Comparison of ENCODE assay signal across 8 cellular contexts in genomic region chr9:137224850-137225694, GRCh38. TPM values are rescaled to one million over a fixed set of nuclear protein-coding genes. Genes with fewer than 3 reads are reported as not detected.
DNase-seq lines count a peak whose midpoint lies in the region; ATAC-seq, FAIRE-seq and TF ChIP-seq lines count a peak whose summit lies in the region.

A gene with protein sequence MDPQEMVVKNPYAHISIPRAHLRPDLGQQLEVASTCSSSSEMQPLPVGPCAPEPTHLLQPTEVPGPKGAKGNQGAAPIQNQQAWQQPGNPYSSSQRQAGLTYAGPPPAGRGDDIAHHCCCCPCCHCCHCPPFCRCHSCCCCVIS (plus strand): TSS chr9:137225174. CDS start chr9:137225622, 448 bp downstream.

- FAIRE-seq in K562 (lab: Jason Lieb, UNC), result no peak

- POLR2A ChIA-PET in K562 (lab: Yijun Ruan, JAX), result interaction anchor here (0.5 to 2.1 kb wide), 5 partner anchors 15 to 691 kb away, joined by 3 to 12 read pairs (median 4); partner anchors contain the start of gene TUBB4B

- H3K27ac ChIP-seq in K562 (ENCODE audit: extremely low read depth, low read depth, low read length) (peak within 1 kb of the TSS; percentile 83), mesodermal cell (ENCODE audit: low read depth, low read length, severe bottlenecking) (no peak within 1 kb of the TSS)

- in situ Hi-C loops in K562 (cut with MboI), result loop anchor here (5.0 to 25.0 kb wide), 3 partner anchors 38 to 438 kb away; partner anchors contain the start of genes ANAPC2, CCDC183, SSNA1 and TMEM141

- no peaks in the 10 kb centered on the region for H3K9me1 ChIP-seq in K562 (ENCODE audit: control insufficient read depth, insufficient read depth, low read length)

- TF ChIP-seq EP300 in K562 (IDR thresholded peaks at IDR 0.05; ENCODE audit: low read length), result no peak

- BruUV-seq in K562 (replicated peaks; lab: Mats Ljungman, UMichigan), result no TSS peak

- no peak for TF ChIP-seq CTCF in K562 (IDR thresholded peaks at IDR 0.05 in 2 of 3, conservative IDR thresholded peaks at IDR 0.05 in 1 of 3; ENCODE audit: insufficient read depth in 2 of 3, low read depth in 1 of 3, low read length in 3 of 3)

- H3K9ac ChIP-seq in K562 (ENCODE audit: insufficient read depth in 1 of 2, low read depth in 2 of 2, low read length in 2 of 2), result peak within 1 kb of the TSS; percentile 85 to 97

- H3K36me3 ChIP-seq in K562 (ENCODE audit: control insufficient read depth, insufficient read depth, low read length), result no peaks in the 10 kb centered on the region; the same call in 2 of the 3 replicates
- no peaks in the 10 kb centered on the region for H3K36me3 ChIP-seq in mesodermal cell (ENCODE audit: control insufficient read depth, insufficient read depth, low read length)

- TF ChIP-seq RAD21 in K562 (CRISPR knock-in tag; conservative IDR thresholded peaks at IDR 0.05 in 1 of 2, IDR thresholded peaks at IDR 0.05 in 1 of 2), result no peak

- ATAC-seq in K562 (no peak), GM19455 (IDR thresholded peaks at IDR 0.05; ENCODE audit: unreplicated experiment) (no peak)

- H3K27me3 ChIP-seq in K562 (ENCODE audit: control insufficient read depth in 2 of 2, insufficient read depth in 2 of 2, low read length in 2 of 2), result no peaks in the 10 kb centered on the region

- no peak for TF ChIP-seq POLR2A in K562 (conservative IDR thresholded peaks at IDR 0.05)

- H3K4me1 ChIP-seq in K562 (replicated peaks in 1 of 2; ENCODE audit: control insufficient read depth in 2 of 2, insufficient read depth in 2 of 2, low read length in 2 of 2) (peaks cover 21 to 95% of the 10 kb centered on the region in 2 experiments), mesodermal cell (ENCODE audit: control insufficient read depth, insufficient read depth, low read length, poor library complexity, severe bottlenecking) (peaks cover 7% of the 10 kb centered on the region)

- peak within 1 kb of the TSS; percentile 92 for H3K4me2 ChIP-seq in K562 (ENCODE audit: insufficient read depth, low read length)

- H3K9me3 ChIP-seq in K562 (replicated peaks; ENCODE audit: control insufficient read depth, insufficient read depth, low read depth, low read length), result no peaks in the 10 kb centered on the region
- no peaks in the 10 kb centered on the region for H3K9me3 ChIP-seq in mesodermal cell (ENCODE audit: control insufficient read depth, low read length)

- H4K20me1 ChIP-seq in K562 (replicated peaks; ENCODE audit: control insufficient read depth, insufficient read depth, low read length), result no peaks in the 10 kb centered on the region

- intact Hi-C loops in K562 (cut with micrococcal nuclease), result no loop called here

- no peaks in the 10 kb centered on the region for H3K79me2 ChIP-seq in K562 (ENCODE audit: control insufficient read depth, insufficient read depth, low read length)

- H3K4me3 ChIP-seq in K562 (peak within 1 kb of the TSS; percentile 85), mesodermal cell (ENCODE audit: extremely low read depth, insufficient read depth, low read length, poor library complexity, severe bottlenecking) (peak within 1 kb of the TSS; percentile 82)

- 46% methylated on average over 19 of the region's 23 CpGs for WGBS in K562 (ENCODE audit: insufficient coverage, low coverage, missing lambda C conversion rate)
- 77 to 82% methylated on average over 16 to 17 of the region's 23 CpGs for WGBS in mesodermal cell (ENCODE audit: insufficient coverage in 2 of 2), 2 experiments

- DNase-seq in stimulated activated CD4-positive, alpha-beta T cell treated with anti-CD3 and anti-CD28 coated beads, Interleukin-1b, Interleukin-23, amount 100 ng/mL, for 48 hours, result peak; percentile 33
- DNase-seq in stimulated activated CD4-positive, alpha-beta T cell treated with anti-CD3 and anti-CD28 coated beads, Interleukin-2, amount 100 ng/mL, for 48 hours, result no peak
- DNase-seq in K562 (ENCODE audit: extremely low read depth in 1 of 4, low spot score in 3 of 4), result peak in 2 of 4 experiments; percentile 27 to 34
- no peak for DNase-seq in retina
- DNase-seq in NCI-H1436 (lab: John Stamatoyannopoulos, UW), result no peak
- DNase-seq in OCI-M1 (lab: John Stamatoyannopoulos, UW), result no peak

- peak within 1 kb of the TSS; percentile 89 for H2AFZ ChIP-seq in K562 (ENCODE audit: low read depth, low read length)

- CTCF ChIA-PET in K562 (lab: Yijun Ruan, JAX; ENCODE audit: low intra/inter-chr PET ratio), result interaction anchor here (0.6 to 1.0 kb wide), 2 partner anchors 47 to 438 kb away, joined by 3 to 4 read pairs; no protein-coding TSS in a partner anchor

TF ChIP-seq in K562, 482 proteins besides CTCF, POLR2A, EP300 and RAD21 (continues in another document):
- TF ChIP-seq, protein P1, sequence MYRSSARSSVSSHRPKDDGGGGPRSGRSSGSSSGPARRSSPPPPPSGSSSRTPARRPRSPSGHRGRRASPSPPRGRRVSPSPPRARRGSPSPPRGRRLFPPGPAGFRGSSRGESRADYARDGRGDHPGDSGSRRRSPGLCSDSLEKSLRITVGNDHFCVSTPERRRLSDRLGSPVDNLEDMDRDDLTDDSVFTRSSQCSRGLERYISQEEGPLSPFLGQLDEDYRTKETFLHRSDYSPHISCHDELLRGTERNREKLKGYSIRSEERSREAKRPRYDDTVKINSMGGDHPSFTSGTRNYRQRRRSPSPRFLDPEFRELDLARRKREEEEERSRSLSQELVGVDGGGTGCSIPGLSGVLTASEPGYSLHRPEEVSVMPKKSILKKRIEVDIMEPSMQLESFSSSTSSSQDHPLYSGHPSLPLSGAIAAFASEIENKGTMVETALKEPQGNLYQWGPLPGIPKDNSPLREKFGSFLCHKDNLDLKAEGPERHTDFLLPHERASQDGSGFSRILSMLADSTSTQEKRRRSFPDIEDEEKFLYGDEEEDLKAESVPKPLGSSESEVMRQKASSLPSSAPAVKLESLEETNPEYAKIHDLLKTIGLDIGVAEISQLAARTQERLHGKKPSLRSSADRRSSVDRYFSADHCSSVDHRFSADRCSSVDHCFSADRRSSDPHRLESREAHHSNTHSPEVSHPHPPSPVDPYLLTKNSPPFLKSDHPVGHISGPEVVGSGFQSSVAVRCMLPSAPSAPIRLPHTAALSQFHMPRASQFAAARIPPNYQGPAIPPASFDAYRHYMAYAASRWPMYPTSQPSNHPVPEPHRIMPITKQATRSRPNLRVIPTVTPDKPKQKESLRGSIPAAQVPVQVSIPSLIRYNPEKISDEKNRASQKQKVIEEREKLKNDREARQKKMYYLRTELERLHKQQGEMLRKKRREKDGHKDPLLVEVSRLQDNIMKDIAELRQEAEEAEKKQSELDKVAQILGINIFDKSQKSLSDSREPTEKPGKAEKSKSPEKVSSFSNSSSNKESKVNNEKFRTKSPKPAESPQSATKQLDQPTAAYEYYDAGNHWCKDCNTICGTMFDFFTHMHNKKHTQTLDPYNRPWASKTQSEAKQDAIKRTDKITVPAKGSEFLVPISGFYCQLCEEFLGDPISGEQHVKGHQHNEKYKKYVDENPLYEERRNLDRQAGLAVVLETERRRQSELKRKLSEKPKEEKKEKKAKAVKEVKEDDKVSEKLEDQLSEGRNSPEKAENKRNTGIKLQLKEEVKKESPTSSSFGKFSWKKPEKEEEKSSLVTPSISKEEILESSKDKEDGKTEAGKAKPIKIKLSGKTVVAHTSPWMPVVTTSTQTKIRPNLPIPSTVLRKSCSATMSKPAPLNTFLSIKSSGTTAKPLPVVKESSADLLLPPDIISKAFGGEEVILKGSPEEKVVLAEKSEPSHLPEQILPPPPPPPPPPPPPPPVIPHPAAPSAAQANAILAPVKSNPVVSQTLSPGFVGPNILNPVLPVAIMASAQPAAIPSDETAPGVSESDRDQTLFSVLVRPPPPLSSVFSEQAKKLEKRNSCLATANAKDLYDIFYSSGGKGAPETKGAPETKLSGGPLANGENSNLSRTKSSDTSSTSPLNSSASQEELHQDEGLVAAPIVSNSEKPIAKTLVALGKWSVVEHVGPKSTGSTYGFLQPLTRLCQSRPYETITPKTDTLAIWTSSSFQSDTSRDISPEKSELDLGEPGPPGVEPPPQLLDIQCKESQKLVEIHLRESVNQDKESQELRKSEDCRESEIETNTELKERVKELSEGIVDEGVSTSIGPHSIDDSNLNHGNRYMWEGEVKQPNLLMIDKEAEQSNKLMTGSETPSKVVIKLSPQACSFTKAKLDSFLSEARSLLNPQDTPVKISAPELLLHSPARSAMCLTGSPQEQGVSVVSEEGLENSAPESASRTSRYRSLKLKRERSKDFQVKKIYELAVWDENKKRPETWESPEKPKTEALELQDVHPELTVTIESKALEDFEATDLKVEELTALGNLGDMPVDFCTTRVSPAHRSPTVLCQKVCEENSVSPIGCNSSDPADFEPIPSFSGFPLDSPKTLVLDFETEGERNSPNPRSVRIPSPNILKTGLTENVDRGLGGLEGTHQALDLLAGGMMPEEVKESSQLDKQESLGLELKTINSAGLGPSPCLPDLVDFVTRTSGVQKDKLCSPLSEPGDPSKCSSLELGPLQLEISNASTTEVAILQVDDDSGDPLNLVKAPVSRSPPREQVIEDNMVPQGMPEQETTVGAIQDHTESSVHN (IDR thresholded peaks at IDR 0.05; ENCODE audit: borderline replicate concordance in 1 of 2, low read depth in 1 of 2), result no peak
- TF ChIP-seq BHLHE40 (IDR thresholded peaks at IDR 0.05; ENCODE audit: low read length) (no peak), SOX6 (IDR thresholded peaks at IDR 0.05) (no peak), ZNF12 (CRISPR knock-in tag; IDR thresholded peaks at IDR 0.05) (no peak), ZNF445 (CRISPR knock-in tag; IDR thresholded peaks at IDR 0.05; ENCODE audit: low read depth) (no peak), ELF4 (CRISPR knock-in tag; IDR thresholded peaks at IDR 0.05) (no peak)

RNA-seq across cellular contexts. Expression of the gene that starts here (rescaled TPM):
- 1.2 TPM in 1 of 2 replicates, not detected in the other for total RNA-seq in K562 (2011; cell fraction: chromatin; rRNA removed; ENCODE audit: low replicate concordance)
- 0.92 and 1.2 TPM in 2 replicates for total RNA-seq in K562 (2011; cell fraction: nucleolus; rRNA removed)
- 0.46 and 0.51 TPM in 2 replicates for total RNA-seq in K562 (2011; cell fraction: nucleoplasm; rRNA removed)
- total RNA-seq in K562 (2014; rRNA removed), result 0.41 and 0.73 TPM in 2 replicates
- total RNA-seq in K562 (2014; rRNA removed; fragmentation: Illumina TruSeq; extraction: Trizol), result not detected in 2 replicates
- 0.22 and 0.60 TPM in 2 replicates for total RNA-seq in K562 (2015; rRNA removed; fragmentation: Illumina TruSeq; extraction: Trizol)
- total RNA-seq in K562 (2021), result 0.22 and 0.60 TPM in 2 replicates
- 0.24 and 0.91 TPM in 2 replicates for polyA plus RNA-seq in K562 (2011; rRNA removed)
- polyA plus RNA-seq in K562 (2011; cell fraction: cytosol; rRNA removed), result 0.66 and 2.3 TPM in 2 replicates
- polyA plus RNA-seq in K562 (2011; cell fraction: nucleus; rRNA removed), result 0.42 and 0.61 TPM in 2 replicates
- 0.47 and 1.4 TPM in 2 replicates for polyA plus RNA-seq in K562 (2012)
- 0.32 TPM in 1 of 2 replicates, not detected in the other for polyA plus RNA-seq in K562 (2014; fragmentation: Illumina TruSeq; extraction: Trizol)
- polyA plus RNA-seq in K562 (2014; fragmentation: Nextera tagmentation; extraction: Ambion mirVana), result under 1 TPM in 1 of 2 experiments, not detected in 1; 0.04 TPM
- polyA plus RNA-seq in K562 (2014; rRNA removed), result 0.15 and 1.4 TPM in 2 replicates
- 0.32 TPM in 1 of 2 replicates, not detected in the other for polyA minus RNA-seq in K562 (2011; rRNA and poly(A)+ RNA removed)
- not detected in 2 replicates for polyA minus RNA-seq in K562 (2011; cell fraction: cytosol; rRNA and poly(A)+ RNA removed)
- polyA minus RNA-seq in K562 (2011; cell fraction: nucleus; rRNA and poly(A)+ RNA removed), result 0.54 and 0.56 TPM in 2 replicates
- 1.7 TPM for polyA plus RNA-seq in mesodermal cell (2013, experiment 1 of 2)
- 0.66 TPM for polyA plus RNA-seq in mesodermal cell (2013, experiment 2 of 2)
